Comparison of ENCODE assay signal across 9 cellular contexts in genomic region chr19:53808710-53809125, GRCh38. TPM values are rescaled to one million over a fixed set of nuclear protein-coding genes. Genes with fewer than 3 reads are reported as not detected.
DNase-seq lines count a peak whose midpoint lies in the region; ATAC-seq and TF ChIP-seq lines count a peak whose summit lies in the region.
"Had no signal": no experiment of that assay in that cellular context is flagged by ENCODE, and none has a peak within 500 bp of the region (broad histone marks: within the 10 kb centered on the region; RNA-seq: fewer than 3 reads in every experiment).

No MANE protein-coding gene starts in this region.

- ATAC-seq in HG02938 (IDR thresholded peaks at IDR 0.05; ENCODE audit: unreplicated experiment): no peak

- CTCF ChIA-PET in AG04450 (lab: Charles Lee): interaction anchor here (0.6 to 4.3 kb wide), 10 partner anchors 13 to 273 kb away, joined by 3 to 51 read pairs (median 8); no protein-coding TSS in a partner anchor

- no peak overlapping the region for H3K4me2 ChIP-seq in hepatocyte

- no peaks in the 10 kb centered on the region for H3K79me2 ChIP-seq in hepatocyte

- H3K4me1 ChIP-seq in hepatocyte (ENCODE audit: insufficient read depth): no peaks in the 10 kb centered on the region

- WGBS in hepatocyte (ENCODE audit: low lambda C conversion rate, missing lambda C conversion rate): 24% methylated on average over 5 of the region's 5 CpGs

- H4K20me1 ChIP-seq in hepatocyte (ENCODE audit: insufficient read depth, poor library complexity, severe bottlenecking): no peaks in the 10 kb centered on the region

- POLR2A ChIA-PET in AG04450 (lab: Yijun Ruan, JAX): no interaction called here

- in situ Hi-C loops in SK-MEL-5 (cut with HindIII; ENCODE audit: low pct_unique_long_range_greater_than_20kb, low sequenced_read_pairs): no loop called here

- H3K36me3 ChIP-seq in hepatocyte (replicated peaks; ENCODE audit: insufficient read depth, low read depth): no peaks in the 10 kb centered on the region

- H3K4me3 ChIP-seq in AG04450 (ENCODE audit: low read depth, low read length) (no peak overlapping the region), HFF-Myc (replicated peaks; ENCODE audit: low read depth, low read length) (no peak overlapping the region), hepatocyte (no peak overlapping the region)

- TF ChIP-seq CTCF in AG04450 (IDR thresholded peaks at IDR 0.05; ENCODE audit: low read depth, low read length): peak; percentile 67
- peak; percentile 53 for TF ChIP-seq CTCF in HFF-Myc (IDR thresholded peaks at IDR 0.05; ENCODE audit: low read depth, low read length, missing control alignments)
- TF ChIP-seq CTCF in hepatocyte (IDR thresholded peaks at IDR 0.05; ENCODE audit: poor library complexity): peak; percentile 62

- DNase-seq in AG04450 (ENCODE audit: low read depth, low spot score) (no peak), HFF-Myc (ENCODE audit: extremely low read depth, low read depth) (peak; percentile 21), SK-MEL-5 (ENCODE audit: low read depth, low spot score) (peak; percentile 58), hepatocyte (ENCODE audit: low spot score) (peak; percentile 45), ecto neural progenitor cell (ENCODE audit: low spot score) (no peak)
- no peak for DNase-seq in stimulated activated CD4-positive, alpha-beta T cell treated with anti-CD3 and anti-CD28 coated beads, Interleukin-4, amount 100 ng/mL, for 4 hours
- DNase-seq in activated CD4-positive, alpha-beta T cell treated with anti-CD3 and anti-CD28 coated beads for 1 hour: no peak

- no peak overlapping the region for H2AFZ ChIP-seq in hepatocyte

- H3K27me3 ChIP-seq in AG04450 (ENCODE audit: control insufficient read depth, insufficient read depth, low read length) (no peaks in the 10 kb centered on the region), hepatocyte (no peaks in the 10 kb centered on the region)

- H3K9me2 ChIP-seq in hepatocyte (replicated peaks; ENCODE audit: insufficient read depth): no peaks in the 10 kb centered on the region

- H3K27ac ChIP-seq in AG04450 (ENCODE audit: low read depth, low read length) (no peak overlapping the region), hepatocyte (no peak overlapping the region)

- H3K9me3 ChIP-seq in AG04450 (ENCODE audit: control insufficient read depth, insufficient read depth, low read length) (peaks cover 4% of the 10 kb centered on the region; the same call in 1 of the 2 replicates), hepatocyte (ENCODE audit: low read depth) (no peaks in the 10 kb centered on the region)

RNA-seq across cellular contexts. Expression of gene NLRP12, which starts 15.4 kb away (rescaled TPM):
- polyA plus RNA-seq in AG04450 (2011; rRNA removed) (not detected in 2 replicates), hepatocyte (not detected in 2 replicates)
- not detected in 2 replicates for polyA minus RNA-seq in AG04450 (2011; rRNA and poly(A)+ RNA removed)
- not detected in 2 replicates for total RNA-seq in SK-MEL-5 (2014; rRNA removed; shearing (Covaris generic))
- 0.06 TPM in 1 of 2 replicates, not detected in the other for polyA plus RNA-seq in SK-MEL-5 (2015; cell fraction: cytosol; rRNA removed)
- not detected in 2 replicates for polyA plus RNA-seq in SK-MEL-5 (2015; cell fraction: nucleus; rRNA removed)
- total RNA-seq in hepatocyte: not detected in 2 replicates
- total RNA-seq: T-helper 2 cell treated with Interferon-gamma antibody and Interleukin-4, amounts not matched to agents 100 ng/mL and 5 ng/mL, for 36 hours had no signal

RNA-seq across cellular contexts. Expression of gene MYADM, which starts 59.0 kb away (rescaled TPM):
- 39.3 and 71.0 TPM in 2 replicates for polyA plus RNA-seq in AG04450 (2011; rRNA removed)
- 70.6 and 76.6 TPM in 2 replicates for polyA minus RNA-seq in AG04450 (2011; rRNA and poly(A)+ RNA removed)
- 4.0 and 4.5 TPM in 2 replicates for total RNA-seq in SK-MEL-5 (2014; rRNA removed; shearing (Covaris generic))
- 17.8 and 23.4 TPM in 2 replicates for polyA plus RNA-seq in SK-MEL-5 (2015; cell fraction: cytosol; rRNA removed)
- polyA plus RNA-seq in SK-MEL-5 (2015; cell fraction: nucleus; rRNA removed): 2.6 and 14.3 TPM in 2 replicates
- 30.6 and 42.1 TPM in 2 replicates for total RNA-seq in hepatocyte
- 211 and 213 TPM in 2 replicates for polyA plus RNA-seq in hepatocyte

Comparison
In these comparisons a context has a peak if more than half of its experiments do, and no peak if none do; other contexts are left out.
1. DNase-seq: peak in HFF-Myc (single experiment), SK-MEL-5 (single experiment) and hepatocyte (single experiment); none in AG04450 (single experiment), ecto neural progenitor cell (single experiment), stimulated activated CD4-positive, alpha-beta T cell treated with anti-CD3 and anti-CD28 coated beads, Interleukin-4, amount 100 ng/mL, for 4 hours (0 of 2) and activated CD4-positive, alpha-beta T cell treated with anti-CD3 and anti-CD28 coated beads for 1 hour (single experiment).
2. Peak in every context shown above with its lines, with median percentiles within 50 percentile points of each other: CTCF ChIP-seq.